17 cellular contexts compared by ENCODE assay signal in the genomic region with DNA sequence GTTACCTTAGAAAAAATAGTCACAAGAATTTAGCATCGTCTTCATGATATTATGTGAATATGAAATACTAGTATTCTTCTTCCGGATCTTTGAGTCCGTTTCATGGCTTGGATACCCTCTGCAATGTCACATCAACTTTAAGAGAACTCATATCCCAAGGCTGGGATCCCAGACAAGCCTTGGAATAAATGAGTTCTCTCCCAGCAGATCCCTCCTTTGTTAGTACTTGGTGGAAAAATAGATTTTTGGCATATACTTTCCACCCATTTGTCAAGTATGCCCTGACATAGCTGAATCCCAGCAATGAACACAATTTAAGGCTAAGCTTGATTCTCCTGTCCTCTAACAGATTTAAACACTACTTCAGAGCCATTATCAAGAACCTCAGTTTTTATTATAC.
"Had no signal": no experiment of that assay in that cellular context is flagged by ENCODE, and none has a peak within 500 bp of the region (broad histone marks: within the 10 kb centered on the region; RNA-seq: fewer than 3 reads in every experiment).

No MANE protein-coding gene starts in this region.

- ATAC-seq: foreskin keratinocyte; gastroesophageal sphincter; heart left ventricle; left cardiac atrium; left lung; left ventricle myocardium superior; lower lobe of right lung; mucosa of descending colon; naive thymus-derived CD4-positive, alpha-beta T cell had no signal

- H3K27ac ChIP-seq: coronary artery, dorsolateral prefrontal cortex, esophagus muscularis mucosa, foreskin keratinocyte, gastroesophageal sphincter, heart left ventricle, hepatocyte, left lung, lower lobe of right lung had no signal

- H3K36me3 ChIP-seq: esophagus muscularis mucosa, gastroesophageal sphincter, heart left ventricle, left lung, lower lobe of right lung had no signal

- DNase-seq: dermis blood vessel endothelial cell; dorsolateral prefrontal cortex; effector CD4-positive, alpha-beta T cell; effector memory CD4-positive, alpha-beta T cell; foreskin keratinocyte; heart left ventricle; left cardiac atrium; left lung; left ventricle myocardium superior; lower lobe of right lung; mesenchymal stem cell; mucosa of descending colon; naive thymus-derived CD4-positive, alpha-beta T cell had no signal

- H3K27me3 ChIP-seq: dorsolateral prefrontal cortex, esophagus muscularis mucosa, foreskin keratinocyte, gastroesophageal sphincter, heart left ventricle, left lung had no signal

- H3K9me3 ChIP-seq: esophagus muscularis mucosa, gastroesophageal sphincter, lower lobe of right lung, mucosa of descending colon had no signal

- H3K4me3 ChIP-seq: coronary artery, dorsolateral prefrontal cortex, esophagus muscularis mucosa, gastroesophageal sphincter, heart left ventricle, hepatocyte, left lung, lower lobe of right lung, mucosa of descending colon had no signal

- H3K4me1 ChIP-seq: foreskin keratinocyte, left lung, lower lobe of right lung had no signal
